ENCODE assay signal across 14 cellular contexts in genomic region chr16:88536971-88537751, GRCh38. TPM values are rescaled to one million over a fixed set of nuclear protein-coding genes. Genes with fewer than 3 reads are reported as not detected.
DNase-seq lines count a peak whose midpoint lies in the region; ATAC-seq and TF ChIP-seq lines count a peak whose summit lies in the region.
"Had no signal": no experiment of that assay in that cellular context is flagged by ENCODE, and none has a peak within 500 bp of the region (broad histone marks: within the 10 kb centered on the region; RNA-seq: fewer than 3 reads in every experiment).

No MANE protein-coding gene starts in this region.

- TF ChIP-seq CTCF in HCT116 (IDR thresholded peaks at IDR 0.05 in 2 of 3, conservative IDR thresholded peaks at IDR 0.05 in 1 of 3; ENCODE audit: borderline replicate concordance in 1 of 3, insufficient read depth in 1 of 3, low read depth in 2 of 3, low read length in 2 of 3), result 0 out of 6 replicates have a peak, but pooled peaks of 2 of the 3 experiments have one; percentile 15 to 19
- no peak for TF ChIP-seq CTCF in WTC11 (IDR thresholded peaks at IDR 0.05)
- no peak for TF ChIP-seq CTCF in neural crest cell (conservative IDR thresholded peaks at IDR 0.05)
- TF ChIP-seq CTCF in hepatocyte (IDR thresholded peaks at IDR 0.05; ENCODE audit: poor library complexity), result no peak

- peaks cover 22% of the 10 kb centered on the region for H3K27me3 Mint-ChIP-seq in activated T-cell treated with anti-CD3 and anti-CD28 coated beads, Interleukin-2, amount 50 U/mL, for 24 hours
- H3K27me3 Mint-ChIP-seq in WTC11 (ENCODE audit: low read depth), result peaks cover 11% of the 10 kb centered on the region
- H3K27me3 Mint-ChIP-seq in neural crest cell (ENCODE audit: low read depth), result peaks cover 18% of the 10 kb centered on the region
- peaks cover 6% of the 10 kb centered on the region for H3K27me3 Mint-ChIP-seq in activated T-helper 2 cell treated with anti-CD3 and anti-CD28 coated beads, Interferon-gamma antibody, Interleukin-2, Interleukin-4, amounts not matched to agents 10 μg/mL and 5 μg/mL and 100 μg/mL, durations not matched to agents 14 hours and 24 hours and 36 hours (ENCODE audit: low read depth)

- no peak overlapping the region for H3K4me3 ChIP-seq in HCT116 (replicated peaks in 1 of 2; ENCODE audit: low read depth in 1 of 2, low read length in 2 of 2)
- no peak overlapping the region for H3K4me3 ChIP-seq in hepatocyte
- H3K4me3 ChIP-seq: colonic mucosa, MG63 had no signal

- H3K4me1 ChIP-seq in HCT116 (ENCODE audit: control insufficient read depth in 1 of 2, insufficient read depth in 2 of 2, low read length in 2 of 2), result peaks cover 8 to 12% of the 10 kb centered on the region in 2 experiments
- H3K4me1 ChIP-seq in hepatocyte (ENCODE audit: insufficient read depth), result no peaks in the 10 kb centered on the region

- H3K79me2 ChIP-seq in HCT116 (ENCODE audit: insufficient read depth, low read length) (peaks cover 10% of the 10 kb centered on the region; the same call in 1 of the 2 replicates), hepatocyte (no peaks in the 10 kb centered on the region)

- H3K4me2 ChIP-seq in HCT116 (ENCODE audit: low read length) (no peak overlapping the region), hepatocyte (no peak overlapping the region)

- H3K36me3 ChIP-seq in HCT116 (ENCODE audit: control insufficient read depth in 1 of 2, insufficient read depth in 2 of 2, low read length in 2 of 2) (no peaks in the 10 kb centered on the region; a peak in 1 of 4 replicates), hepatocyte (replicated peaks; ENCODE audit: insufficient read depth, low read depth) (no peaks in the 10 kb centered on the region)
- H3K36me3 ChIP-seq: colonic mucosa, MG63 had no signal

- no peak overlapping the region for H2AFZ ChIP-seq in HCT116 (ENCODE audit: low read depth, low read length, poor library complexity, severe bottlenecking)
- no peak overlapping the region for H2AFZ ChIP-seq in hepatocyte

- H3K9me3 Mint-ChIP-seq in activated T-cell treated with anti-CD3 and anti-CD28 coated beads, Interleukin-2, amount 50 U/mL, for 24 hours, result no peaks in the 10 kb centered on the region
- H3K9me3 Mint-ChIP-seq in WTC11 (no peaks in the 10 kb centered on the region), neural crest cell (no peaks in the 10 kb centered on the region)
- H3K9me3 Mint-ChIP-seq in activated T-helper 2 cell treated with anti-CD3 and anti-CD28 coated beads, Interferon-gamma antibody, Interleukin-2, Interleukin-4, amounts not matched to agents 10 μg/mL and 5 μg/mL and 100 μg/mL, durations not matched to agents 14 hours and 24 hours and 36 hours, result no peaks in the 10 kb centered on the region

- no peak for ATAC-seq in HCT116
- peak; percentile 15; the same call in 1 of the 2 replicates for ATAC-seq in WTC11
- no peak for ATAC-seq in HG03159 (IDR thresholded peaks at IDR 0.05; ENCODE audit: unreplicated experiment)

- H3K27me3 ChIP-seq in HCT116 (ENCODE audit: insufficient read depth, low read length) (no peaks in the 10 kb centered on the region), hepatocyte (peaks cover 5% of the 10 kb centered on the region)
- H3K27me3 ChIP-seq: MG63 had no signal

- POLR2A ChIA-PET in HCT116 (lab: Charles Lee) (no interaction called here), WTC11 (lab: Charles Lee) (no interaction called here)

- no peak for TF ChIP-seq POLR2A in HCT116 (IDR thresholded peaks at IDR 0.05; ENCODE audit: borderline replicate concordance, extremely low read depth, insufficient read depth, insufficient read length)

- no peak overlapping the region for H3K27ac ChIP-seq in HCT116 (ENCODE audit: low read depth, low read length)
- H3K27ac ChIP-seq in hepatocyte, result no peak overlapping the region
- H3K27ac ChIP-seq: colonic mucosa had no signal

- CTCF ChIA-PET in HCT116 (lab: Charles Lee), result no interaction called here
- CTCF ChIA-PET in WTC11 (lab: Charles Lee), result interaction anchor here (1.0 to 6.7 kb wide), 6 partner anchors 9 to 100 kb away, joined by 3 to 69 read pairs (median 4); partner anchors contain the start of gene ZC3H18

- peak overlapping the region; percentile 27 for H3K4me3 Mint-ChIP-seq in activated T-cell treated with anti-CD3 and anti-CD28 coated beads, Interleukin-2, amount 50 U/mL, for 24 hours
- no peak overlapping the region for H3K4me3 Mint-ChIP-seq in WTC11
- peak overlapping the region; percentile 92 for H3K4me3 Mint-ChIP-seq in neural crest cell
- no peak overlapping the region for H3K4me3 Mint-ChIP-seq in activated T-helper 2 cell treated with anti-CD3 and anti-CD28 coated beads, Interferon-gamma antibody, Interleukin-2, Interleukin-4, amounts not matched to agents 10 μg/mL and 5 μg/mL and 100 μg/mL, durations not matched to agents 14 hours and 24 hours and 36 hours (ENCODE audit: low read depth)

- intact Hi-C loops in HCT116 (cut with micrococcal nuclease), result no loop called here
- intact Hi-C loops in activated T-helper 2 cell treated with anti-CD3 and anti-CD28 coated beads, Interferon-gamma antibody, Interleukin-2, Interleukin-4, amounts not matched to agents 10 μg/mL and 5 μg/mL and 100 μg/mL, durations not matched to agents 14 hours and 24 hours and 36 hours (cut with micrococcal nuclease), result no loop called here

- peaks cover 13% of the 10 kb centered on the region for H3K4me1 Mint-ChIP-seq in activated T-cell treated with anti-CD3 and anti-CD28 coated beads, Interleukin-2, amount 50 U/mL, for 24 hours (ENCODE audit: low read depth)
- H3K4me1 Mint-ChIP-seq in WTC11 (peaks cover 12% of the 10 kb centered on the region; the same call in 1 of the 2 replicates), neural crest cell (peaks cover 4% of the 10 kb centered on the region)
- peaks cover 3% of the 10 kb centered on the region for H3K4me1 Mint-ChIP-seq in activated T-helper 2 cell treated with anti-CD3 and anti-CD28 coated beads, Interferon-gamma antibody, Interleukin-2, Interleukin-4, amounts not matched to agents 10 μg/mL and 5 μg/mL and 100 μg/mL, durations not matched to agents 14 hours and 24 hours and 36 hours (ENCODE audit: low read depth)

- no peak overlapping the region for H3K9ac ChIP-seq in HCT116 (ENCODE audit: low read length)

- DNase-seq in activated T-cell treated with anti-CD3 and anti-CD28 coated beads, Interleukin-2, amount 50 U/mL, for 24 hours, result no peak
- DNase-seq in activated T-cell treated with anti-CD3 and anti-CD28 coated beads, Interleukin-2, amount 50 U/mL, for 1 hour, result no peak
- DNase-seq in HCT116 (ENCODE audit: low read depth, low spot score), result no peak
- DNase-seq in WTC11 (ENCODE audit: low spot score), result peak; percentile 57
- no peak for DNase-seq in neural crest cell (ENCODE audit: low read depth, low spot score)
- DNase-seq in activated T-helper 2 cell treated with anti-CD3 and anti-CD28 coated beads, Interferon-gamma antibody, Interleukin-2, Interleukin-4, amounts not matched to agents 10 μg/mL and 5 μg/mL and 100 μg/mL, durations not matched to agents 14 hours and 24 hours and 36 hours (ENCODE audit: low spot score), result no peak
- no peak for DNase-seq in hepatocyte (ENCODE audit: low spot score)
- DNase-seq: colonic mucosa, HCEC 1CT, mesendoderm, MG63, NCI-H2081, nephron progenitor cell had no signal

- RAD21 ChIA-PET in HCT116 (lab: Charles Lee; ENCODE audit: low non-redundant PET in 1 of 2, low total read pairs in 2 of 2, uncharacterized antibody in 2 of 2, unreplicated experiment in 2 of 2), result no interaction called here

- no peak for TF ChIP-seq RAD21 in HCT116 (IDR thresholded peaks at IDR 0.05; ENCODE audit: low read depth)

- H3K9me3 ChIP-seq in HCT116 (ENCODE audit: control insufficient read depth in 1 of 2, insufficient read depth in 1 of 2, low read depth in 1 of 2, low read length in 2 of 2) (peaks cover under 1 to 4% of the 10 kb centered on the region in 2 experiments; a peak in 2 of 4 replicates), hepatocyte (ENCODE audit: low read depth) (no peaks in the 10 kb centered on the region)
- H3K9me3 ChIP-seq: colonic mucosa, MG63 had no signal

- BruUV-seq in HCT116 (replicated peaks; lab: Mats Ljungman, UMichigan), result no TSS peak

- H3K9me2 ChIP-seq in HCT116 (ENCODE audit: insufficient read depth), result no peaks in the 10 kb centered on the region
- no peaks in the 10 kb centered on the region for H3K9me2 ChIP-seq in hepatocyte (replicated peaks; ENCODE audit: insufficient read depth)

- WGBS in hepatocyte (ENCODE audit: low lambda C conversion rate, missing lambda C conversion rate), result 85% methylated on average over 21 of the region's 31 CpGs

- peaks cover 11% of the 10 kb centered on the region for H3K36me3 Mint-ChIP-seq in activated T-cell treated with anti-CD3 and anti-CD28 coated beads, Interleukin-2, amount 50 U/mL, for 24 hours (ENCODE audit: low read depth)
- no peaks in the 10 kb centered on the region for H3K36me3 Mint-ChIP-seq in WTC11
- H3K36me3 Mint-ChIP-seq in neural crest cell (ENCODE audit: low read depth), result peaks cover 2% of the 10 kb centered on the region
- peaks cover 10% of the 10 kb centered on the region for H3K36me3 Mint-ChIP-seq in activated T-helper 2 cell treated with anti-CD3 and anti-CD28 coated beads, Interferon-gamma antibody, Interleukin-2, Interleukin-4, amounts not matched to agents 10 μg/mL and 5 μg/mL and 100 μg/mL, durations not matched to agents 14 hours and 24 hours and 36 hours (ENCODE audit: low read depth)

- H4K20me1 ChIP-seq in HCT116 (ENCODE audit: insufficient read depth) (no peaks in the 10 kb centered on the region), hepatocyte (ENCODE audit: insufficient read depth, poor library complexity, severe bottlenecking) (no peaks in the 10 kb centered on the region)

- H3K27ac Mint-ChIP-seq in activated T-cell treated with anti-CD3 and anti-CD28 coated beads, Interleukin-2, amount 50 U/mL, for 24 hours, result peak overlapping the region; percentile 64
- H3K27ac Mint-ChIP-seq in WTC11 (no peak overlapping the region), neural crest cell (ENCODE audit: unreplicated experiment) (no peak overlapping the region)
- no peak overlapping the region for H3K27ac Mint-ChIP-seq in activated T-helper 2 cell treated with anti-CD3 and anti-CD28 coated beads, Interferon-gamma antibody, Interleukin-2, Interleukin-4, amounts not matched to agents 10 μg/mL and 5 μg/mL and 100 μg/mL, durations not matched to agents 14 hours and 24 hours and 36 hours
- H3K27ac Mint-ChIP-seq: nephron progenitor cell had no signal

TF ChIP-seq in HCT116, 20 proteins besides CTCF, POLR2A, EP300 and RAD21:
- no peak for TF ChIP-seq ZFX (IDR thresholded peaks at IDR 0.05)

RNA-seq across cellular contexts. Expression of gene ZC3H18, which starts 33.0 kb away (rescaled TPM):
- 57.8 TPM for total RNA-seq in HCT116 (2021; ENCODE audit: unreplicated experiment)
- polyA plus RNA-seq in HCT116 (2012), result 23.9 and 24.1 TPM in 2 replicates
- total RNA-seq in WTC11 (2021), result 57.3 to 65.6 TPM (median 61.8 TPM) in 3 replicates
- total RNA-seq in neural crest cell, result 88.5 and 90.4 TPM in 2 replicates
- 93.9 and 101 TPM in 2 replicates for total RNA-seq in activated T-helper 2 cell treated with anti-CD3 and anti-CD28 coated beads, Interferon-gamma antibody, Interleukin-2, Interleukin-4, amounts not matched to agents 10 μg/mL and 5 μg/mL and 100 μg/mL, durations not matched to agents 14 hours and 24 hours and 36 hours
- total RNA-seq in hepatocyte, result 8.1 and 16.8 TPM in 2 replicates
- 30.7 and 37.1 TPM in 2 replicates for polyA plus RNA-seq in hepatocyte

Comparison
In these comparisons a context has a peak if more than half of its experiments do, and no peak if none do; other contexts are left out.
1. H3K4me3 Mint-ChIP-seq: peak in activated T-cell treated with anti-CD3 and anti-CD28 coated beads, Interleukin-2, amount 50 U/mL, for 24 hours (single experiment) and neural crest cell (single experiment); none in WTC11 (single experiment) and activated T-helper 2 cell treated with anti-CD3 and anti-CD28 coated beads, Interferon-gamma antibody, Interleukin-2, Interleukin-4, amounts not matched to agents 10 μg/mL and 5 μg/mL and 100 μg/mL, durations not matched to agents 14 hours and 24 hours and 36 hours (single experiment).
2. CTCF ChIP-seq: peak in HCT116 (2 of 3); none in WTC11 (single experiment), neural crest cell (single experiment) and hepatocyte (single experiment).